10 cellular contexts compared by ENCODE assay signal in genomic region chr5:159912033-159912800, GRCh38. TPM values are rescaled to one million over a fixed set of nuclear protein-coding genes. Genes with fewer than 3 reads are reported as not detected.
DNase-seq lines count a peak whose midpoint lies in the region; ATAC-seq, FAIRE-seq and TF ChIP-seq lines count a peak whose summit lies in the region.
"Had no signal": no experiment of that assay in that cellular context is flagged by ENCODE, and none has a peak within 500 bp of the region (broad histone marks: within the 10 kb centered on the region; RNA-seq: fewer than 3 reads in every experiment).

No MANE protein-coding gene starts in this region.

- no peak for TF ChIP-seq POLR2A in GM12891 (IDR thresholded peaks at IDR 0.05; ENCODE audit: low read depth, low read length)

- WGBS in lung, 2 donors = 82 to 85% methylated on average over 4 of the region's 4 CpGs
- 33 to 37% methylated on average over 4 of the region's 4 CpGs for WGBS in aorta, 2 donors

- H3K36me3 ChIP-seq in MG63 (no peaks in the 10 kb centered on the region), duodenal mucosa (ENCODE audit: control insufficient read depth in 1 of 2, insufficient read depth in 2 of 2, low read length in 2 of 2) (no peaks in the 10 kb centered on the region), lung (ENCODE audit: control insufficient read depth in 2 of 2, insufficient read depth in 2 of 2, low read length in 2 of 2) (no peaks in the 10 kb centered on the region), aorta (ENCODE audit: control insufficient read depth in 1 of 2, insufficient read depth in 2 of 2, low read length in 1 of 2) (no peaks in the 10 kb centered on the region)

- H3K4me1 ChIP-seq in duodenal mucosa (ENCODE audit: control insufficient read depth in 1 of 2, insufficient read depth in 2 of 2, low read length in 2 of 2) = peaks cover 10 to 19% of the 10 kb centered on the region in 2 donors
- H3K4me1 ChIP-seq in lung (ENCODE audit: control insufficient read depth in 2 of 2, insufficient read depth in 2 of 2, low read length in 2 of 2) = peaks cover 0 to 4% of the 10 kb centered on the region in 2 donors
- H3K4me1 ChIP-seq in aorta (ENCODE audit: control insufficient read depth in 1 of 2, insufficient read depth in 2 of 2, low read length in 2 of 2) = peaks cover 9 to 11% of the 10 kb centered on the region in 2 donors

- intact Hi-C loops in aorta (cut with DNase I) = loop anchor here (5.0 to 10.0 kb wide), 3 partner anchors 130 to 307 kb away; no protein-coding TSS in a partner anchor

- H3K27ac ChIP-seq in duodenal mucosa (ENCODE audit: low read depth, low read length) (peak overlapping the region; percentile 47), lung (ENCODE audit: low read depth in 1 of 2, low read length in 1 of 2) (no peak overlapping the region), aorta (ENCODE audit: low read depth in 1 of 2, low read length in 2 of 2) (peak overlapping the region; percentile 80 to 97)
- H3K27ac ChIP-seq: dorsolateral prefrontal cortex had no signal

- peak; percentile 47 for DNase-seq in MG63
- peak; percentile 18 for DNase-seq in lung (ENCODE audit: low spot score)
- no peak for DNase-seq in aorta
- no peak for DNase-seq in activated CD8-positive, alpha-beta memory T cell treated with anti-CD3 and anti-CD28 coated beads for 24 hours
- no peak for DNase-seq in GM12891 (ENCODE audit: insufficient read length, low spot score)
- DNase-seq in activated CD4-positive, alpha-beta T cell treated with anti-CD3 and anti-CD28 coated beads for 4 hours = no peak
- DNase-seq: dorsolateral prefrontal cortex, NCI-H1417 had no signal

- H3K27me3 ChIP-seq in MG63 (peaks cover 2% of the 10 kb centered on the region; the same call in 1 of the 2 replicates), duodenal mucosa (ENCODE audit: control insufficient read depth in 1 of 2, insufficient read depth in 2 of 2, low read length in 2 of 2) (peaks cover 6 to 15% of the 10 kb centered on the region in 2 donors), lung (ENCODE audit: control insufficient read depth, insufficient read depth) (no peaks in the 10 kb centered on the region), aorta (ENCODE audit: control insufficient read depth in 1 of 2, insufficient read depth in 2 of 2, low read length in 1 of 2) (peaks cover 0 to 2% of the 10 kb centered on the region in 2 donors)

- H3K9ac ChIP-seq in duodenal mucosa (ENCODE audit: low read depth in 1 of 2, low read length in 2 of 2) = no peak overlapping the region

- no peak for FAIRE-seq in GM12891 (lab: Jason Lieb, UNC)
- FAIRE-seq: TTC549 had no signal

- H3K9me3 ChIP-seq in MG63 = no peaks in the 10 kb centered on the region
- no peaks in the 10 kb centered on the region for H3K9me3 ChIP-seq in duodenal mucosa (ENCODE audit: control insufficient read depth in 1 of 2, low read length in 2 of 2)
- no peaks in the 10 kb centered on the region for H3K9me3 ChIP-seq in lung (ENCODE audit: control insufficient read depth in 2 of 2, insufficient read depth in 1 of 2, low read length in 1 of 2)
- no peaks in the 10 kb centered on the region for H3K9me3 ChIP-seq in aorta (ENCODE audit: control insufficient read depth, low read length)

- ATAC-seq in lung (ENCODE audit: insufficient read depth, low FRiP score) (no peak), aorta (ENCODE audit: low FRiP score) (no peak)

- TF ChIP-seq CTCF in lung (IDR thresholded peaks at IDR 0.05; ENCODE audit: control extremely low read depth, extremely low read depth) = no peak

- H3K4me3 ChIP-seq in MG63 (no peak overlapping the region), duodenal mucosa (ENCODE audit: low read depth in 1 of 2, low read length in 2 of 2) (no peak overlapping the region), lung (no peak overlapping the region), aorta (ENCODE audit: low read length in 2 of 2) (no peak overlapping the region)
- H3K4me3 ChIP-seq: dorsolateral prefrontal cortex had no signal

TF ChIP-seq in GM12891, 5 proteins besides CTCF, POLR2A, EP300 and RAD21:
- TF ChIP-seq POLR2AphosphoS5 (IDR thresholded peaks at IDR 0.05; ENCODE audit: low read depth, low read length) = no peak
- no peak for TF ChIP-seq POU2F2 (IDR thresholded peaks at IDR 0.05; ENCODE audit: low read depth, low read length)
- no peak for TF ChIP-seq SPI1 (IDR thresholded peaks at IDR 0.05; ENCODE audit: low read depth, low read length)
- no peak for TF ChIP-seq TAF1 (IDR thresholded peaks at IDR 0.05; ENCODE audit: low read depth, low read length)
- TF ChIP-seq PAX5 (IDR thresholded peaks at IDR 0.05; ENCODE audit: insufficient read depth, low read length, severe bottlenecking) = no peak

RNA-seq across cellular contexts. Expression of gene ADRA1B, which starts 4.1 kb away (rescaled TPM):
- total RNA-seq in MG63 (2014; rRNA removed; shearing (Covaris generic); ENCODE audit: low replicate concordance) = 0.25 and 0.56 TPM in 2 replicates
- 1 to 10 TPM; 1.5 to 6.1 TPM for total RNA-seq in lung
- polyA plus RNA-seq in lung = 1 to 10 TPM; 1.2 to 3.2 TPM
- 10 to 100 TPM in 1 of 2 donors, 1 to 10 TPM in 1; 5.4 to 16.0 TPM for total RNA-seq in aorta
- polyA plus RNA-seq in aorta = 1 to 10 TPM; 3.8 to 8.0 TPM
- not detected for polyA plus RNA-seq in GM12891 (2012; ENCODE audit: low read depth, missing spikeins)

Comparison
In these comparisons a context has a peak if more than half of its experiments do, and no peak if none do; other contexts are left out.
1. DNase-seq: peak in MG63 (single experiment) and lung (single experiment); none in aorta (0 of 2), activated CD8-positive, alpha-beta memory T cell treated with anti-CD3 and anti-CD28 coated beads for 24 hours (single experiment), GM12891 (single experiment) and activated CD4-positive, alpha-beta T cell treated with anti-CD3 and anti-CD28 coated beads for 4 hours (0 of 2).
2. H3K27ac ChIP-seq: peak in duodenal mucosa (single experiment) and aorta (2 of 2); none in lung (0 of 2).